ENCODE assay signal across 24 cellular contexts in genomic region chr4:37605843-37606565, GRCh38.
"Had no signal": no experiment of that assay in that cellular context is flagged by ENCODE, and none has a peak within 500 bp of the region (broad histone marks: within the 10 kb centered on the region; RNA-seq: fewer than 3 reads in every experiment).

No MANE protein-coding gene starts in this region.

- H3K4me3 Mint-ChIP-seq: natural killer cell treated with Interleukin-12 subunit alpha and Interleukin-12 subunit beta and Interleukin-15 and Interleukin-18, amount 100 ng/mL, for 72 hours; neural progenitor cell; type B pancreatic cell had no signal

- H3K9ac ChIP-seq: neural progenitor cell had no signal

- H3K4me1 ChIP-seq: gastrocnemius medialis, neural progenitor cell, pancreas had no signal

- H3K27me3 ChIP-seq: esophagus muscularis mucosa, gastrocnemius medialis, heart right ventricle, neural progenitor cell, pancreas, suprapubic skin, thyroid gland had no signal

- H3K4me3 ChIP-seq: esophagus muscularis mucosa, gastrocnemius medialis, heart right ventricle, mucosa of descending colon, neural progenitor cell, pancreas, smooth muscle cell, suprapubic skin, thyroid gland had no signal

- H3K36me3 ChIP-seq: esophagus muscularis mucosa, gastrocnemius medialis, neural progenitor cell, pancreas, thyroid gland had no signal

- H3K9me3 ChIP-seq: esophagus muscularis mucosa, gastrocnemius medialis, mucosa of descending colon, pancreas, suprapubic skin, thyroid gland had no signal

- H3K36me3 Mint-ChIP-seq: natural killer cell treated with Interleukin-12 subunit alpha and Interleukin-12 subunit beta and Interleukin-15 and Interleukin-18, amount 100 ng/mL, for 72 hours had no signal

- FAIRE-seq: islet of Langerhans, pancreas, urothelium cell line had no signal

- H3K4me2 ChIP-seq: neural progenitor cell, smooth muscle cell had no signal

- H3K27me3 Mint-ChIP-seq: natural killer cell treated with Interleukin-12 subunit alpha and Interleukin-12 subunit beta and Interleukin-15 and Interleukin-18, amount 100 ng/mL, for 72 hours; progenitor cell of endocrine pancreas; type B pancreatic cell had no signal

- H2AFZ ChIP-seq: neural progenitor cell had no signal

- H3K9me3 Mint-ChIP-seq: natural killer cell treated with Interleukin-12 subunit alpha and Interleukin-12 subunit beta and Interleukin-15 and Interleukin-18, amount 100 ng/mL, for 72 hours had no signal

- H3K27ac Mint-ChIP-seq: natural killer cell treated with Interleukin-12 subunit alpha and Interleukin-12 subunit beta and Interleukin-15 and Interleukin-18, amount 100 ng/mL, for 72 hours; progenitor cell of endocrine pancreas had no signal

- DNase-seq: cortex of kidney; effector memory CD4-positive, alpha-beta T cell; gastrocnemius medialis; heart right ventricle; hypothalamus; kidney glomerular epithelial cell; mammary epithelial cell; mucosa of descending colon; nucleus accumbens; pancreas; right cardiac atrium; stimulated activated CD4-positive, alpha-beta T cell treated with anti-CD3 and anti-CD28 coated beads, Interleukin-2, amount 100 ng/mL, for 48 hours; stimulated activated naive CD8-positive, alpha-beta T cell treated with anti-CD3 and anti-CD28 coated beads, Interleukin-15, Interleukin-2, amounts not matched to agents 100 U/mL and 50 U/mL, for 24 hours; thyroid gland had no signal

- ATAC-seq: gastrocnemius medialis; heart right ventricle; mucosa of descending colon; pancreas; right cardiac atrium; stimulated activated naive CD8-positive, alpha-beta T cell treated with anti-CD3 and anti-CD28 coated beads, Interleukin-15, Interleukin-2, amounts not matched to agents 100 U/mL and 50 U/mL, for 24 hours had no signal

- H3K27ac ChIP-seq: epithelial cell of prostate, esophagus muscularis mucosa, gastrocnemius medialis, heart right ventricle, neural progenitor cell, pancreas, suprapubic skin, thyroid gland had no signal
